Comparison of ENCODE assay signal across 30 cellular contexts in the genomic region with DNA sequence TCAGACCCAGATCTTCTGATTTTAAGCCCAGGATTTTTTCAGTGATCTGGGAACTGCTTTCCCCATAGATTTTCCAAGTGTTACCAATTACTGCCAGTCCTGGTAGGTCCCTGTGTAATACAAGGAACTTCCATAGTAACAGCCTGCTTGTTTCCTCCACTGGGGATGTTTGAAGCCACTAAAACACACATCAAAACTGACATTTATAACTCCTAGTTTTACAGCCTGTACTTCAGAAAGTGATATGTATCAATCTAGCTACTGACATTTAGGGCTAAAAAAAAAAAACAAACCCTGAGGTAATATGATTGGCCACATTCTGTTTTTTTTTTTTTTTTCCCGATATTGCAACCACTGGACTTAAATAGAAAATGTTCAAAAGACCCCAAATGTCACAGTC.
"Had no signal": no experiment of that assay in that cellular context is flagged by ENCODE, and none has a peak within 500 bp of the region (broad histone marks: within the 10 kb centered on the region; RNA-seq: fewer than 3 reads in every experiment).

No MANE protein-coding gene starts in this region.

- H3K4me3 Mint-ChIP-seq: activated CD8-positive, alpha-beta T cell treated with anti-CD3 and anti-CD28 coated beads for 36 hours; activated naive CD8-positive, alpha-beta T cell treated with anti-CD3 and anti-CD28 coated beads for 36 hours; activated T-cell treated with anti-CD3 and anti-CD28 coated beads, Interleukin-2, amount 50 U/mL, for 72 hours; activated T-helper 17 cell treated with anti-CD3 and anti-CD28 coated beads, Interleukin-2, amount 50 U/mL, for 72 hours; central memory CD8-positive, alpha-beta T cell had no signal

- H3K27ac ChIP-seq: ascending aorta, cardiac muscle cell, Peyer's patch, RWPE1, VCaP had no signal

- H3K4me3 ChIP-seq: ascending aorta, cardiac muscle cell, MG63, Peyer's patch had no signal

- H3K27ac Mint-ChIP-seq: activated CD8-positive, alpha-beta T cell treated with anti-CD3 and anti-CD28 coated beads for 36 hours; activated naive CD8-positive, alpha-beta T cell treated with anti-CD3 and anti-CD28 coated beads for 36 hours; activated T-cell treated with anti-CD3 and anti-CD28 coated beads, Interleukin-2, amount 50 U/mL, for 72 hours; activated T-helper 17 cell treated with anti-CD3 and anti-CD28 coated beads, Interleukin-2, amount 50 U/mL, for 72 hours had no signal

- H3K4me1 ChIP-seq: ascending aorta, Peyer's patch had no signal

- H3K9me3 ChIP-seq: ascending aorta, MG63, Peyer's patch had no signal

- DNase-seq: activated CD4-positive, alpha-beta T cell treated with anti-CD3 and anti-CD28 coated beads for 1 hour; activated CD4-positive, alpha-beta T cell treated with anti-CD3 and anti-CD28 coated beads for 48 hours; activated CD4-positive, alpha-beta T cell treated with anti-CD3 and anti-CD28 coated beads, Interleukin-2, amount 50 U/mL, for 4 hours; activated CD8-positive, alpha-beta T cell treated with anti-CD3 and anti-CD28 coated beads for 36 hours; activated effector memory CD4-positive, alpha-beta T cell treated with anti-CD3 and anti-CD28 coated beads, Interleukin-2, amount 50 U/mL, for 16 hours; activated naive CD4-positive, alpha-beta T cell treated with anti-CD3 and anti-CD28 coated beads, Interleukin-2, amount 50 U/mL, for 16 hours; activated naive CD8-positive, alpha-beta T cell treated with anti-CD3 and anti-CD28 coated beads for 36 hours; activated T-cell treated with anti-CD3 and anti-CD28 coated beads, Interleukin-2, amount 50 U/mL, for 1 hour; activated T-cell treated with anti-CD3 and anti-CD28 coated beads, Interleukin-2, amount 50 U/mL, for 72 hours; amniotic stem cell; Karpas-422; MG63; NCI-H1048; NCI-H1436 treated with DMSO at 0.1 percent for 48 hours; NCI-H1694 treated with DMSO at 0.1 percent for 48 hours; NCI-H2029; NCI-H524 treated with DMSO at 0.1 percent for 48 hours; PC-3; Peyer's patch; SIG-M5; T-helper 1 cell; T-helper 2 cell; T-helper 9 cell had no signal

- H3K36me3 ChIP-seq: ascending aorta, cardiac muscle cell, MG63, Peyer's patch had no signal

- H3K27me3 ChIP-seq: ascending aorta, cardiac muscle cell, MG63, Peyer's patch had no signal

- H3K9me3 Mint-ChIP-seq: activated CD8-positive, alpha-beta T cell treated with anti-CD3 and anti-CD28 coated beads for 36 hours; activated naive CD8-positive, alpha-beta T cell treated with anti-CD3 and anti-CD28 coated beads for 36 hours; activated T-cell treated with anti-CD3 and anti-CD28 coated beads, Interleukin-2, amount 50 U/mL, for 72 hours; activated T-helper 17 cell treated with anti-CD3 and anti-CD28 coated beads, Interleukin-2, amount 50 U/mL, for 72 hours; central memory CD8-positive, alpha-beta T cell had no signal

- ATAC-seq: Right ventricle myocardium inferior had no signal

- H3K36me3 Mint-ChIP-seq: activated naive CD8-positive, alpha-beta T cell treated with anti-CD3 and anti-CD28 coated beads for 36 hours had no signal
